Comparison of ENCODE assay signal across 25 cellular contexts in the genomic region with DNA sequence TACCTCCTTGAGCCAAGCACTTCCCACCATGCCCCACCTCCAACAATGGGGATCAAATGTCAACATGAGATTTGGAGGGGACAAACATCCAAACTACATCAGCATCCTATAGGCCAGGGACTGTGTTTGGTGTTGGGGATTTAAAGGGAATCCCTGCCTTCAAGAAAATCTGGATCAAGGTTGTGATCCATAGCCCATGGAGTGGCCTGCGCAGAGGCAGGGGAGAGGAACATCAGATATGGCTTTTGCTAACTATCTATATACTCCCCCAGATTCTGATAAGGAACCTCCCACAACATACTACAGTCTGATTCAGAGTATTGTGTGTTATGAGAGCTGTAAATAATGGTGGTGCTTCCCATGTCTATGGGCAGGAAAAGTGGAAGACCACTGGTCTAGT. TPM values are rescaled to one million over a fixed set of nuclear protein-coding genes. Genes with fewer than 3 reads are reported as not detected.
A peak's percentile ranks its signal among the peaks of the same experiment; 100 is the strongest.
DNase-seq lines count a peak whose midpoint lies in the region; FAIRE-seq and TF ChIP-seq lines count a peak whose summit lies in the region.
"Had no signal": no experiment of that assay in that cellular context is flagged by ENCODE, and none has a peak within 500 bp of the region (broad histone marks: within the 10 kb centered on the region; RNA-seq: fewer than 3 reads in every experiment).

No MANE protein-coding gene starts in this region.

- H2AFZ ChIP-seq in Karpas-422 (ENCODE audit: low read length) (no peak overlapping the region), neural cell (ENCODE audit: low read depth, low read length) (no peak overlapping the region)
- H2AFZ ChIP-seq: GM23338 had no signal

- H3K4me2 ChIP-seq in Karpas-422 (ENCODE audit: low read depth, low read length, poor library complexity, severe bottlenecking) (peak overlapping the region; percentile 97), neural cell (ENCODE audit: low read length) (no peak overlapping the region)
- H3K4me2 ChIP-seq: A549; BLaER1 treated with 17β-estradiol and CSF1 and Interleukin-3, amounts not matched to agents 10 nM and 100 nM; GM23338 had no signal

- H3K9me3 ChIP-seq in Karpas-422 (ENCODE audit: low read length) = no peaks in the 10 kb centered on the region
- no peaks in the 10 kb centered on the region for H3K9me3 ChIP-seq in neural cell (ENCODE audit: low read length)
- H3K9me3 ChIP-seq: A549; BE2C; BLaER1 treated with 17β-estradiol and CSF1 and Interleukin-3, amounts not matched to agents 10 nM and 100 nM had no signal

- peak; percentile 36 for FAIRE-seq in bronchial epithelial cell (lab: Jason Lieb, UNC)
- FAIRE-seq: A549, D721Med, GM12878 had no signal

- no peak for TF ChIP-seq CTCF in bronchial epithelial cell (IDR thresholded peaks at IDR 0.05; ENCODE audit: insufficient read depth, low read length, severe bottlenecking)
- no peak for TF ChIP-seq CTCF in neural cell (IDR thresholded peaks at IDR 0.05; ENCODE audit: poor library complexity, severe bottlenecking)

- TF ChIP-seq EP300 in neural cell (conservative IDR thresholded peaks at IDR 0.05; ENCODE audit: poor library complexity, severe bottlenecking) = no peak

- H3K4me3 ChIP-seq in Karpas-422 (ENCODE audit: low read length) (no peak overlapping the region), bronchial epithelial cell (ENCODE audit: low read depth, low read length) (no peak overlapping the region), neural cell (ENCODE audit: low read length) (peak overlapping the region; percentile 79)
- H3K4me3 ChIP-seq: A549; BLaER1 treated with 17β-estradiol and CSF1 and Interleukin-3, amounts not matched to agents 10 nM and 100 nM; GM12878; GM23338 had no signal

- H3K4me1 ChIP-seq in Karpas-422 (ENCODE audit: low read length) = peaks cover 47% of the 10 kb centered on the region

- H3K9me2 ChIP-seq in Karpas-422 (replicated peaks; ENCODE audit: insufficient read depth, low read length) = no peaks in the 10 kb centered on the region
- no peaks in the 10 kb centered on the region for H3K9me2 ChIP-seq in neural cell (ENCODE audit: insufficient read depth, low read length)

- H3K9ac ChIP-seq in Karpas-422 (ENCODE audit: low read length) (no peak overlapping the region), neural cell (ENCODE audit: low read length) (peak overlapping the region; percentile 5)
- H3K9ac ChIP-seq: BLaER1 treated with 17β-estradiol and CSF1 and Interleukin-3, amounts not matched to agents 10 nM and 100 nM had no signal

- H4K20me1 ChIP-seq in Karpas-422 (ENCODE audit: insufficient read depth, low read depth, low read length) (no peaks in the 10 kb centered on the region), neural cell (ENCODE audit: insufficient read depth) (peaks cover 5% of the 10 kb centered on the region)
- H4K20me1 ChIP-seq: BLaER1 treated with 17β-estradiol and CSF1 and Interleukin-3, amounts not matched to agents 10 nM and 100 nM had no signal

- H3K79me2 ChIP-seq in Karpas-422 (ENCODE audit: low read length) = peaks cover 86% of the 10 kb centered on the region
- peaks cover 80% of the 10 kb centered on the region for H3K79me2 ChIP-seq in neural cell (replicated peaks; ENCODE audit: insufficient read depth, low read length)

- H3K27me3 ChIP-seq in Karpas-422 (ENCODE audit: low read length) (no peaks in the 10 kb centered on the region), bronchial epithelial cell (ENCODE audit: control insufficient read depth, insufficient read depth, low read length) (no peaks in the 10 kb centered on the region), neural cell (ENCODE audit: insufficient read depth, low read depth, low read length) (no peaks in the 10 kb centered on the region)
- H3K27me3 ChIP-seq: BE2C had no signal

- peaks cover 7% of the 10 kb centered on the region for H3F3A ChIP-seq in neural cell (ENCODE audit: insufficient read depth, low read length, poor library complexity, severe bottlenecking)

- TF ChIP-seq RAD21 in neural cell (conservative IDR thresholded peaks at IDR 0.05) = no peak

- H3K27ac ChIP-seq in Karpas-422 (ENCODE audit: low read length) (peak overlapping the region; percentile 96), neural cell (ENCODE audit: low read length) (no peak overlapping the region)
- H3K27ac ChIP-seq: A549; BLaER1 treated with 17β-estradiol and CSF1 and Interleukin-3, amounts not matched to agents 10 nM and 100 nM had no signal

- H3K36me3 ChIP-seq in Karpas-422 (ENCODE audit: insufficient read depth, low read length) = peaks cover 13% of the 10 kb centered on the region
- no peaks in the 10 kb centered on the region for H3K36me3 ChIP-seq in bronchial epithelial cell (ENCODE audit: control insufficient read depth, insufficient read depth, low read length)
- H3K36me3 ChIP-seq in neural cell (ENCODE audit: insufficient read depth, low read length) = no peaks in the 10 kb centered on the region
- H3K36me3 ChIP-seq: BE2C; BLaER1 treated with 17β-estradiol and CSF1 and Interleukin-3, amounts not matched to agents 10 nM and 100 nM had no signal

- peak; percentile 94 to 97 for DNase-seq in NCI-H524 (lab: John Stamatoyannopoulos, UW)
- no peak for DNase-seq in NCI-H524 treated with DMSO at 0.1 percent for 48 hours (lab: John Stamatoyannopoulos, UW)
- no peak for DNase-seq in Karpas-422
- no peak for DNase-seq in bronchial epithelial cell (ENCODE audit: low read depth)
- DNase-seq in NCI-H1105 (lab: John Stamatoyannopoulos, UW) = no peak
- DNase-seq in OCI-M2 (lab: John Stamatoyannopoulos, UW; ENCODE audit: unreplicated experiment) = no peak
- no peak for DNase-seq in NCI-H446 (lab: John Stamatoyannopoulos, UW)
- DNase-seq: 8988T; ACHN; AML-193; BE2C; CD4-positive, alpha-beta T cell; DMS 273 treated with DMSO at 0.1 percent for 48 hours; DMS79; EL; GDM1; H9; HFFc6 had no signal

TF ChIP-seq in neural cell, 6 proteins besides CTCF, POLR2A, EP300 and RAD21:
- TF ChIP-seq TAF1 (IDR thresholded peaks at IDR 0.05; ENCODE audit: low read depth) (no peak), SMC3 (conservative IDR thresholded peaks at IDR 0.05; ENCODE audit: poor library complexity) (no peak), POLR2AphosphoS5 (IDR thresholded peaks at IDR 0.05) (no peak), MXI1 (conservative IDR thresholded peaks at IDR 0.05; ENCODE audit: poor library complexity, severe bottlenecking) (no peak), EZH2 (IDR thresholded peaks at IDR 0.05; ENCODE audit: borderline replicate concordance, insufficient read depth, low read length, poor library complexity, severe bottlenecking) (no peak)
- TF ChIP-seq, protein P1, sequence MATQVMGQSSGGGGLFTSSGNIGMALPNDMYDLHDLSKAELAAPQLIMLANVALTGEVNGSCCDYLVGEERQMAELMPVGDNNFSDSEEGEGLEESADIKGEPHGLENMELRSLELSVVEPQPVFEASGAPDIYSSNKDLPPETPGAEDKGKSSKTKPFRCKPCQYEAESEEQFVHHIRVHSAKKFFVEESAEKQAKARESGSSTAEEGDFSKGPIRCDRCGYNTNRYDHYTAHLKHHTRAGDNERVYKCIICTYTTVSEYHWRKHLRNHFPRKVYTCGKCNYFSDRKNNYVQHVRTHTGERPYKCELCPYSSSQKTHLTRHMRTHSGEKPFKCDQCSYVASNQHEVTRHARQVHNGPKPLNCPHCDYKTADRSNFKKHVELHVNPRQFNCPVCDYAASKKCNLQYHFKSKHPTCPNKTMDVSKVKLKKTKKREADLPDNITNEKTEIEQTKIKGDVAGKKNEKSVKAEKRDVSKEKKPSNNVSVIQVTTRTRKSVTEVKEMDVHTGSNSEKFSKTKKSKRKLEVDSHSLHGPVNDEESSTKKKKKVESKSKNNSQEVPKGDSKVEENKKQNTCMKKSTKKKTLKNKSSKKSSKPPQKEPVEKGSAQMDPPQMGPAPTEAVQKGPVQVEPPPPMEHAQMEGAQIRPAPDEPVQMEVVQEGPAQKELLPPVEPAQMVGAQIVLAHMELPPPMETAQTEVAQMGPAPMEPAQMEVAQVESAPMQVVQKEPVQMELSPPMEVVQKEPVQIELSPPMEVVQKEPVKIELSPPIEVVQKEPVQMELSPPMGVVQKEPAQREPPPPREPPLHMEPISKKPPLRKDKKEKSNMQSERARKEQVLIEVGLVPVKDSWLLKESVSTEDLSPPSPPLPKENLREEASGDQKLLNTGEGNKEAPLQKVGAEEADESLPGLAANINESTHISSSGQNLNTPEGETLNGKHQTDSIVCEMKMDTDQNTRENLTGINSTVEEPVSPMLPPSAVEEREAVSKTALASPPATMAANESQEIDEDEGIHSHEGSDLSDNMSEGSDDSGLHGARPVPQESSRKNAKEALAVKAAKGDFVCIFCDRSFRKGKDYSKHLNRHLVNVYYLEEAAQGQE (IDR thresholded peaks at IDR 0.05; ENCODE audit: borderline replicate concordance) = no peak

RNA-seq across cellular contexts. Expression of gene KIF5A, which starts 5.1 kb away (rescaled TPM):
- total RNA-seq in Karpas-422 (2014; rRNA removed; shearing (Covaris generic); ENCODE audit: low replicate concordance) = 21.5 and 24.0 TPM in 2 replicates
- under 0.01 and 0.26 TPM in 2 replicates for total RNA-seq in bronchial epithelial cell
- 58.8 and 67.5 TPM in 2 replicates for polyA plus RNA-seq in neural cell
- 80.1 and 98.9 TPM in 2 replicates for polyA minus RNA-seq in neural cell
- polyA plus RNA-seq: CD14-positive monocyte had no signal

RNA-seq across cellular contexts. Expression of gene DCTN2, which starts 7.9 kb away (rescaled TPM):
- total RNA-seq in Karpas-422 (2014; rRNA removed; shearing (Covaris generic); ENCODE audit: low replicate concordance) = 77.9 and 123 TPM in 2 replicates
- 65.8 and 87.9 TPM in 2 replicates for total RNA-seq in bronchial epithelial cell
- polyA plus RNA-seq in neural cell = 351 and 369 TPM in 2 replicates
- polyA minus RNA-seq in neural cell = 131 and 162 TPM in 2 replicates

RNA-seq across cellular contexts. Expression of gene MBD6, which starts 32.3 kb away (rescaled TPM):
- total RNA-seq in Karpas-422 (2014; rRNA removed; shearing (Covaris generic); ENCODE audit: low replicate concordance) = 23.5 and 32.4 TPM in 2 replicates
- total RNA-seq in bronchial epithelial cell = 5.0 and 5.1 TPM in 2 replicates
- 2.1 and 6.2 TPM in 2 replicates for polyA plus RNA-seq in neural cell
- polyA minus RNA-seq in neural cell = 1.9 and 8.6 TPM in 2 replicates

RNA-seq across cellular contexts. Expression of gene DDIT3, which starts 34.6 kb away (rescaled TPM):
- total RNA-seq in Karpas-422 (2014; rRNA removed; shearing (Covaris generic); ENCODE audit: low replicate concordance) = 54.3 and 73.3 TPM in 2 replicates
- 213 and 231 TPM in 2 replicates for total RNA-seq in bronchial epithelial cell
- polyA plus RNA-seq in neural cell = 24.0 and 25.8 TPM in 2 replicates
- polyA minus RNA-seq in neural cell = 11.8 and 13.6 TPM in 2 replicates

RNA-seq across cellular contexts. Expression of gene PIP4K2C, which starts 36.1 kb away (rescaled TPM):
- total RNA-seq in Karpas-422 (2014; rRNA removed; shearing (Covaris generic); ENCODE audit: low replicate concordance) = 9.3 and 23.9 TPM in 2 replicates
- 38.4 and 46.3 TPM in 2 replicates for total RNA-seq in bronchial epithelial cell
- polyA plus RNA-seq in neural cell = 22.1 and 31.0 TPM in 2 replicates
- polyA minus RNA-seq in neural cell = 13.1 and 21.6 TPM in 2 replicates

Comparison
In these comparisons a context has a peak if more than half of its experiments do, and no peak if none do; other contexts are left out.
1. DNase-seq: peak in NCI-H524 (2 of 2); none in NCI-H524 treated with DMSO at 0.1 percent for 48 hours (single experiment), Karpas-422 (single experiment), bronchial epithelial cell (single experiment), NCI-H1105 (single experiment), OCI-M2 (single experiment) and NCI-H446 (0 of 2).
2. RNA of gene KIF5A, which starts 5.1 kb away (total RNA-seq): 21.5 to 24.0 TPM in Karpas-422; under 0.01 to 0.26 TPM in bronchial epithelial cell; every median in the first group is over 10 times any median in the second.